8 cellular contexts compared by ENCODE assay signal in genomic region chr3:111859061-111859973, GRCh38. TPM values are rescaled to one million over a fixed set of nuclear protein-coding genes. Genes with fewer than 3 reads are reported as not detected.
A peak's percentile ranks its signal among the peaks of the same experiment; 100 is the strongest.
DNase-seq lines count a peak whose midpoint lies in the region; ATAC-seq, FAIRE-seq and TF ChIP-seq lines count a peak whose summit lies in the region.

TSS of gene PHLDB2 (plus strand) at chr3:111859265. CDS start at chr3:111884078, 24,813 bp downstream.

- H3K9me3 ChIP-seq in endothelial cell of umbilical vein (replicated peaks; ENCODE audit: control insufficient read depth, insufficient read depth, low read length) (no peaks in the 10 kb centered on the region), muscle layer of colon (ENCODE audit: low read length) (no peaks in the 10 kb centered on the region)

- CTCF ChIA-PET in endothelial cell of umbilical vein (lab: Charles Lee): interaction anchor here (0.8 to 8.7 kb wide), 41 partner anchors 8 to 193 kb away, joined by 3 to 424 read pairs (median 6); partner anchors contain the start of gene ABHD10

- peak within 1 kb of the TSS; percentile 87 for H3K4me3 ChIP-seq in HFF-Myc (replicated peaks; ENCODE audit: low read depth, low read length)
- peak within 1 kb of the TSS; percentile 75 to 95 (median 93) for H3K4me3 ChIP-seq in endothelial cell of umbilical vein (replicated peaks in 1 of 3; ENCODE audit: insufficient read depth in 1 of 3, low read depth in 1 of 3, low read length in 3 of 3)
- peak within 1 kb of the TSS; percentile 75 to 99 for H3K4me3 ChIP-seq in muscle layer of colon (ENCODE audit: low read depth in 1 of 2, low read length in 2 of 2)

- TF ChIP-seq POLR2A in endothelial cell of umbilical vein (IDR thresholded peaks at IDR 0.05; ENCODE audit: low read depth, low read length): peak; percentile 58

- no peak for ATAC-seq in HG02870 (IDR thresholded peaks at IDR 0.05; ENCODE audit: unreplicated experiment)

- POLR2A ChIA-PET in endothelial cell of umbilical vein (lab: Charles Lee): interaction anchor here (0.8 to 1.2 kb wide), 6 partner anchors 74 to 142 kb away, joined by 3 to 8 read pairs (median 6); no protein-coding TSS in a partner anchor

- no peak for FAIRE-seq in D721Med (lab: Jason Lieb, UNC)
- peak; percentile 71 for FAIRE-seq in endothelial cell of umbilical vein (lab: Jason Lieb, UNC)

- peak; percentile 57 for DNase-seq in D721Med (ENCODE audit: insufficient read length, low spot score)
- DNase-seq in HFF-Myc (ENCODE audit: extremely low read depth, low read depth): no peak
- peak; percentile 80 for DNase-seq in NCI-H69 (lab: John Stamatoyannopoulos, UW)
- peak; percentile 27 for DNase-seq in activated T-cell treated with anti-CD3 and anti-CD28 coated beads for 24 hours (ENCODE audit: low read depth)
- peak; percentile 78 for DNase-seq in endothelial cell of umbilical vein (ENCODE audit: low read depth, low spot score)
- peak; percentile 55 for DNase-seq in stimulated activated naive CD4-positive, alpha-beta T cell treated with Interleukin-2 at 50 U/mL for 16 hours (lab: John Stamatoyannopoulos, UW)

- no peaks in the 10 kb centered on the region for H4K20me1 ChIP-seq in endothelial cell of umbilical vein (replicated peaks; ENCODE audit: control insufficient read depth, extremely low read depth, insufficient read depth, low read length)

- H3K4me2 ChIP-seq in endothelial cell of umbilical vein (ENCODE audit: insufficient read depth, low read length): peak within 1 kb of the TSS; percentile 99

- H2AFZ ChIP-seq in endothelial cell of umbilical vein (ENCODE audit: low read depth, low read length): peak within 1 kb of the TSS; percentile 60

- H3K27me3 ChIP-seq in endothelial cell of umbilical vein (ENCODE audit: control insufficient read depth in 2 of 2, insufficient read depth in 2 of 2, low read length in 2 of 2) (no peaks in the 10 kb centered on the region), muscle layer of colon (ENCODE audit: control insufficient read depth in 1 of 2, insufficient read depth in 2 of 2, low read length in 2 of 2) (no peaks in the 10 kb centered on the region)

- H3K4me1 ChIP-seq in endothelial cell of umbilical vein (ENCODE audit: control insufficient read depth, extremely low read depth, insufficient read depth, low read length) (peaks cover 37% of the 10 kb centered on the region), muscle layer of colon (ENCODE audit: insufficient read depth, low read length) (peaks cover 49% of the 10 kb centered on the region)

- no peaks in the 10 kb centered on the region for H3K9me1 ChIP-seq in endothelial cell of umbilical vein (replicated peaks; ENCODE audit: control insufficient read depth, extremely low read depth, insufficient read depth, low read length)

- TSS peak; percentile 49 for BruUV-seq in endothelial cell of umbilical vein (replicated peaks; lab: Mats Ljungman, UMichigan)

- TF ChIP-seq CTCF in D721Med (IDR thresholded peaks at IDR 0.05; ENCODE audit: insufficient read depth, missing control alignments) (peak; percentile 18), HFF-Myc (IDR thresholded peaks at IDR 0.05; ENCODE audit: low read depth, low read length, missing control alignments) (no peak), endothelial cell of umbilical vein (IDR thresholded peaks at IDR 0.05; ENCODE audit: extremely low read depth in 1 of 2, insufficient read depth in 1 of 2, low read depth in 1 of 2, low read length in 2 of 2) (peak in 1 of 2 donors; percentile 41)

- H3K36me3 ChIP-seq in endothelial cell of umbilical vein (ENCODE audit: control insufficient read depth in 2 of 2, extremely low read depth in 1 of 2, insufficient read depth in 2 of 2, low read length in 2 of 2): no peaks in the 10 kb centered on the region
- no peaks in the 10 kb centered on the region for H3K36me3 ChIP-seq in muscle layer of colon (ENCODE audit: insufficient read depth, low read length)

- peak within 1 kb of the TSS; percentile 98 for H3K27ac ChIP-seq in endothelial cell of umbilical vein (ENCODE audit: insufficient read depth, low read depth, low read length)
- peak within 1 kb of the TSS; percentile 77 for H3K27ac ChIP-seq in muscle layer of colon (ENCODE audit: low read depth, low read length)

- dilution Hi-C loops in endothelial cell of umbilical vein (cut with MboI; ENCODE audit: extremely low pct_ligation_motif_present, low sequenced_read_pairs): loop anchor here (25.0 kb wide), 1 partner anchor 122 kb away; no protein-coding TSS in a partner anchor

- intact Hi-C loops in endothelial cell of umbilical vein (cut with micrococcal nuclease): no loop called here

- peak within 1 kb of the TSS; percentile 90 for H3K9ac ChIP-seq in endothelial cell of umbilical vein (replicated peaks; ENCODE audit: extremely low read depth, insufficient read depth, low read length)
- peak within 1 kb of the TSS; percentile 99 for H3K9ac ChIP-seq in muscle layer of colon (ENCODE audit: low read length)

- H3K79me2 ChIP-seq in endothelial cell of umbilical vein (ENCODE audit: control insufficient read depth, insufficient read depth, low read length): peaks cover 42% of the 10 kb centered on the region

TF ChIP-seq in endothelial cell of umbilical vein, 7 proteins besides CTCF, POLR2A, EP300 and RAD21:
- TF ChIP-seq MAX (IDR thresholded peaks at IDR 0.05; ENCODE audit: insufficient read depth, insufficient read length): no peak
- no peak for TF ChIP-seq FOS (IDR thresholded peaks at IDR 0.05; ENCODE audit: borderline replicate concordance, insufficient read depth, low read length)
- no peak for TF ChIP-seq MYC (IDR thresholded peaks at IDR 0.05; ENCODE audit: low read depth, low read length)
- no peak for TF ChIP-seq POLR2AphosphoS5 (IDR thresholded peaks at IDR 0.05; ENCODE audit: insufficient read depth, low read depth, low read length)
- TF ChIP-seq GATA2 (IDR thresholded peaks at IDR 0.05; ENCODE audit: insufficient read depth, insufficient read length, low read depth, low read length): no peak
- TF ChIP-seq EZH2 (IDR thresholded peaks at IDR 0.05; ENCODE audit: borderline replicate concordance, low read depth, low read length, severe bottlenecking): no peak
- no peak for TF ChIP-seq JUN (IDR thresholded peaks at IDR 0.05; ENCODE audit: borderline replicate concordance, insufficient read depth, insufficient read length, low read depth)
TF ChIP-seq in endothelial cell of umbilical vein: peak in this region for 0.

RNA-seq across cellular contexts. Expression of gene PHLDB2, which starts in this region (rescaled TPM):
- total RNA-seq in endothelial cell of umbilical vein: 72.0 and 104 TPM in 2 replicates
- polyA plus RNA-seq in endothelial cell of umbilical vein: 22.4 and 25.1 TPM in 2 replicates
- polyA plus RNA-seq in endothelial cell of umbilical vein (2011; cell fraction: cytosol; rRNA removed): 14.1 and 16.0 TPM in 2 replicates
- polyA plus RNA-seq in endothelial cell of umbilical vein (2011; cell fraction: nucleus; rRNA removed): 135 and 139 TPM in 2 replicates
- polyA plus RNA-seq in endothelial cell of umbilical vein (2012): 33.8 and 56.8 TPM in 2 replicates
- 130 and 132 TPM in 2 replicates for polyA minus RNA-seq in endothelial cell of umbilical vein
- polyA minus RNA-seq in endothelial cell of umbilical vein (2011; cell fraction: cytosol; rRNA and poly(A)+ RNA removed): 29.8 TPM
- 305 and 404 TPM in 2 replicates for polyA minus RNA-seq in endothelial cell of umbilical vein (2011; cell fraction: nucleus; rRNA and poly(A)+ RNA removed)
